18 cellular contexts compared by ENCODE assay signal in genomic region chr9:98804083-98804482, GRCh38. TPM values are rescaled to one million over a fixed set of nuclear protein-coding genes. Genes with fewer than 3 reads are reported as not detected.
A peak's percentile ranks its signal among the peaks of the same experiment; 100 is the strongest.
DNase-seq lines count a peak whose midpoint lies in the region; ATAC-seq, FAIRE-seq and TF ChIP-seq lines count a peak whose summit lies in the region.
"Had no signal": no experiment of that assay in that cellular context is flagged by ENCODE, and none has a peak within 500 bp of the region (broad histone marks: within the 10 kb centered on the region; RNA-seq: fewer than 3 reads in every experiment).

No MANE protein-coding gene starts in this region.

- H3K27ac ChIP-seq in K562 (ENCODE audit: extremely low read depth, low read depth, low read length) = no peak overlapping the region
- H3K27ac ChIP-seq in sigmoid colon = peak overlapping the region; percentile 83 to 90 (median 86)
- H3K27ac ChIP-seq in WERI-Rb-1 = no peak overlapping the region
- H3K27ac ChIP-seq: BLaER1 had no signal

- H3K4me1 ChIP-seq in K562 (replicated peaks in 1 of 2; ENCODE audit: control insufficient read depth in 2 of 2, insufficient read depth in 2 of 2, low read length in 2 of 2) (peaks cover 24 to 34% of the 10 kb centered on the region in 2 experiments), sigmoid colon (peaks cover 0 to 49% (median 38%) of the 10 kb centered on the region in 4 donors)

- H3K27me3 ChIP-seq in K562 (ENCODE audit: control insufficient read depth in 2 of 2, insufficient read depth in 2 of 2, low read length in 2 of 2) (no peaks in the 10 kb centered on the region), sigmoid colon (no peaks in the 10 kb centered on the region), WERI-Rb-1 (ENCODE audit: insufficient read depth, low read depth, severe bottlenecking) (no peaks in the 10 kb centered on the region)

- BruUV-seq in K562 (replicated peaks; lab: Mats Ljungman, UMichigan) = no TSS peak

- H3K4me2 ChIP-seq in K562 (ENCODE audit: insufficient read depth, low read length) = no peak overlapping the region
- H3K4me2 ChIP-seq: BLaER1 had no signal

- FAIRE-seq in K562 (lab: Jason Lieb, UNC) = no peak
- FAIRE-seq: GM12878, H1 had no signal

- H3K4me3 ChIP-seq in LNCaP clone FGC (ENCODE audit: low read depth, low read length) = no peak overlapping the region
- no peak overlapping the region for H3K4me3 ChIP-seq in K562
- H3K4me3 ChIP-seq in sigmoid colon = no peak overlapping the region
- no peak overlapping the region for H3K4me3 ChIP-seq in WERI-Rb-1 (ENCODE audit: low read depth, low read length)
- H3K4me3 ChIP-seq: BLaER1, GM12878 had no signal

- WGBS in K562 (ENCODE audit: insufficient coverage, low coverage, missing lambda C conversion rate) = 18% methylated on average over 2 of the region's 2 CpGs
- 6 to 31% methylated on average over 2 of the region's 2 CpGs for WGBS in sigmoid colon, 2 donors

- CTCF ChIA-PET in K562 (lab: Yijun Ruan, JAX; ENCODE audit: low intra/inter-chr PET ratio) = no interaction called here

- no peak overlapping the region for H3K9ac ChIP-seq in K562 (ENCODE audit: insufficient read depth in 1 of 2, low read depth in 2 of 2, low read length in 2 of 2)
- H3K9ac ChIP-seq: BLaER1 had no signal

- ATAC-seq in K562 = no peak
- ATAC-seq: GM12878 had no signal

- intact Hi-C loops in K562 (cut with micrococcal nuclease) (no loop called here), sigmoid colon (cut with DNase I) (loop anchor here (5.0 to 10.0 kb wide), 2 partner anchors 171 to 338 kb away; no protein-coding TSS in a partner anchor)

- in situ Hi-C loops in K562 (cut with MboI) = no loop called here

- TF ChIP-seq EP300 in K562 (IDR thresholded peaks at IDR 0.05; ENCODE audit: low read length) (no peak), sigmoid colon (IDR thresholded peaks at IDR 0.05) (no peak)

- DNase-seq in NCI-H1694 treated with DMSO at 0.1 percent for 48 hours (lab: John Stamatoyannopoulos, UW) = peak; percentile 34
- DNase-seq in NCI-H1694 (lab: John Stamatoyannopoulos, UW) = no peak
- peak; percentile 72 for DNase-seq in LNCaP clone FGC (ENCODE audit: low read depth)
- no peak for DNase-seq in K562 (ENCODE audit: extremely low read depth in 1 of 4, low spot score in 3 of 4)
- no peak for DNase-seq in sigmoid colon
- DNase-seq in WERI-Rb-1 = no peak
- DNase-seq in NCI-H2107 (lab: John Stamatoyannopoulos, UW) = no peak
- DNase-seq in NCI-H510A treated with DMSO at 0.1 percent for 48 hours (lab: John Stamatoyannopoulos, UW) = no peak
- DNase-seq: 8988T; CD4-positive, alpha-beta memory T cell; DMS53; DND-41; EL; H9 had no signal

- no peaks in the 10 kb centered on the region for H3K9me1 ChIP-seq in K562 (ENCODE audit: control insufficient read depth, insufficient read depth, low read length)

- no peak for TF ChIP-seq RAD21 in K562 (CRISPR knock-in tag; conservative IDR thresholded peaks at IDR 0.05 in 1 of 2, IDR thresholded peaks at IDR 0.05 in 1 of 2)

- POLR2A ChIA-PET in K562 (lab: Yijun Ruan, JAX) = interaction anchor here (1.0 kb wide), 1 partner anchor 15 kb away, joined by 3 read pairs; no protein-coding TSS in a partner anchor

- TF ChIP-seq POLR2A in K562 (conservative IDR thresholded peaks at IDR 0.05) = no peak
- no peak for TF ChIP-seq POLR2A in sigmoid colon (IDR thresholded peaks at IDR 0.05)

- H2AFZ ChIP-seq in K562 (ENCODE audit: low read depth, low read length) = no peak overlapping the region

- H3K79me2 ChIP-seq in K562 (ENCODE audit: control insufficient read depth, insufficient read depth, low read length) = peaks cover 13% of the 10 kb centered on the region

- TF ChIP-seq CTCF in LNCaP clone FGC (IDR thresholded peaks at IDR 0.05; ENCODE audit: control insufficient read depth, extremely low read depth, insufficient read depth) (no peak), K562 (IDR thresholded peaks at IDR 0.05 in 2 of 3, conservative IDR thresholded peaks at IDR 0.05 in 1 of 3; ENCODE audit: insufficient read depth in 2 of 3, low read depth in 1 of 3, low read length in 3 of 3) (no peak), sigmoid colon (IDR thresholded peaks at IDR 0.05) (no peak), WERI-Rb-1 (IDR thresholded peaks at IDR 0.05; ENCODE audit: low read depth, low read length) (no peak)

- H3K36me3 ChIP-seq in K562 (ENCODE audit: control insufficient read depth, insufficient read depth, low read length) (peaks cover 2% of the 10 kb centered on the region; the same call in 1 of the 3 replicates), sigmoid colon (no peaks in the 10 kb centered on the region), WERI-Rb-1 (no peaks in the 10 kb centered on the region)
- H3K36me3 ChIP-seq: BLaER1 had no signal

- no peaks in the 10 kb centered on the region for H4K20me1 ChIP-seq in K562 (replicated peaks; ENCODE audit: control insufficient read depth, insufficient read depth, low read length)

- H3K9me3 ChIP-seq in K562 (replicated peaks; ENCODE audit: control insufficient read depth, insufficient read depth, low read depth, low read length) (no peaks in the 10 kb centered on the region), sigmoid colon (no peaks in the 10 kb centered on the region), WERI-Rb-1 (ENCODE audit: severe bottlenecking) (no peaks in the 10 kb centered on the region)
- H3K9me3 ChIP-seq: BLaER1 had no signal

TF ChIP-seq in K562, 482 proteins besides CTCF, POLR2A, EP300 and RAD21:
- TF ChIP-seq NFIC (IDR thresholded peaks at IDR 0.05) (peak; percentile 63), ZSCAN32 (CRISPR knock-in tag; IDR thresholded peaks at IDR 0.05) (no peak), HNRNPUL1 (IDR thresholded peaks at IDR 0.05; ENCODE audit: low read length) (no peak)
TF ChIP-seq in K562: peak in this region for 1.

RNA-seq across cellular contexts. Expression of gene GALNT12, which starts 3.4 kb away (rescaled TPM):
- 99.2 and 173 TPM in 2 replicates for total RNA-seq in K562 (2011; cell fraction: chromatin; rRNA removed; ENCODE audit: low replicate concordance)
- 75.7 and 81.2 TPM in 2 replicates for total RNA-seq in K562 (2011; cell fraction: nucleolus; rRNA removed)
- 101 and 122 TPM in 2 replicates for total RNA-seq in K562 (2011; cell fraction: nucleoplasm; rRNA removed)
- 36.3 and 39.1 TPM in 2 replicates for total RNA-seq in K562 (2014; rRNA removed)
- total RNA-seq in K562 (2014; rRNA removed; fragmentation: Illumina TruSeq; extraction: Trizol) = 44.2 and 51.1 TPM in 2 replicates
- 43.6 and 46.8 TPM in 2 replicates for total RNA-seq in K562 (2015; rRNA removed; fragmentation: Illumina TruSeq; extraction: Trizol)
- total RNA-seq in K562 (2021) = 38.1 and 39.3 TPM in 2 replicates
- polyA plus RNA-seq in K562 (2011; rRNA removed) = 82.9 and 86.6 TPM in 2 replicates
- 28.4 and 41.1 TPM in 2 replicates for polyA plus RNA-seq in K562 (2011; cell fraction: cytosol; rRNA removed)
- polyA plus RNA-seq in K562 (2011; cell fraction: nucleus; rRNA removed) = 163 and 207 TPM in 2 replicates
- 37.8 and 58.5 TPM in 2 replicates for polyA plus RNA-seq in K562 (2012)
- 42.4 and 45.3 TPM in 2 replicates for polyA plus RNA-seq in K562 (2014; fragmentation: Illumina TruSeq; extraction: Trizol)
- polyA plus RNA-seq in K562 (2014; fragmentation: Nextera tagmentation; extraction: Ambion mirVana) = 10 to 100 TPM; 29.7 to 33.7 TPM
- polyA plus RNA-seq in K562 (2014; rRNA removed) = 45.6 and 49.4 TPM in 2 replicates
- 35.3 and 36.9 TPM in 2 replicates for polyA minus RNA-seq in K562 (2011; rRNA and poly(A)+ RNA removed)
- polyA minus RNA-seq in K562 (2011; cell fraction: cytosol; rRNA and poly(A)+ RNA removed) = 12.0 and 15.8 TPM in 2 replicates
- polyA minus RNA-seq in K562 (2011; cell fraction: nucleus; rRNA and poly(A)+ RNA removed) = 32.7 and 49.1 TPM in 2 replicates
- 10 to 100 TPM; 11.5 to 18.9 (median 15.7) TPM for total RNA-seq in sigmoid colon
- polyA plus RNA-seq in sigmoid colon = 10 to 100 TPM; 23.6 to 34.2 (median 30.5) TPM
- polyA plus RNA-seq: CD14-positive monocyte had no signal

RNA-seq across cellular contexts. Expression of gene ANKS6, which starts 7.7 kb away (rescaled TPM):
- total RNA-seq in K562 (2011; cell fraction: chromatin; rRNA removed; ENCODE audit: low replicate concordance) = 68.9 and 115 TPM in 2 replicates
- total RNA-seq in K562 (2011; cell fraction: nucleolus; rRNA removed) = 69.9 and 73.9 TPM in 2 replicates
- total RNA-seq in K562 (2011; cell fraction: nucleoplasm; rRNA removed) = 65.8 and 76.9 TPM in 2 replicates
- 46.3 and 64.7 TPM in 2 replicates for total RNA-seq in K562 (2014; rRNA removed)
- 25.4 and 28.5 TPM in 2 replicates for total RNA-seq in K562 (2014; rRNA removed; fragmentation: Illumina TruSeq; extraction: Trizol)
- 30.1 and 31.9 TPM in 2 replicates for total RNA-seq in K562 (2015; rRNA removed; fragmentation: Illumina TruSeq; extraction: Trizol)
- 72.2 and 74.5 TPM in 2 replicates for total RNA-seq in K562 (2021)
- 46.5 and 50.7 TPM in 2 replicates for polyA plus RNA-seq in K562 (2011; rRNA removed)
- 43.5 and 86.7 TPM in 2 replicates for polyA plus RNA-seq in K562 (2011; cell fraction: cytosol; rRNA removed)
- polyA plus RNA-seq in K562 (2011; cell fraction: nucleus; rRNA removed) = 120 and 181 TPM in 2 replicates
- 43.7 and 44.2 TPM in 2 replicates for polyA plus RNA-seq in K562 (2012)
- 36.9 and 41.8 TPM in 2 replicates for polyA plus RNA-seq in K562 (2014; fragmentation: Illumina TruSeq; extraction: Trizol)
- polyA plus RNA-seq in K562 (2014; fragmentation: Nextera tagmentation; extraction: Ambion mirVana) = 10 to 100 TPM in 1 of 2 experiments, 1 to 10 TPM in 1; 9.9 to 11.8 TPM
- 68.8 and 74.3 TPM in 2 replicates for polyA plus RNA-seq in K562 (2014; rRNA removed)
- polyA minus RNA-seq in K562 (2011; rRNA and poly(A)+ RNA removed) = 27.0 and 35.5 TPM in 2 replicates
- 29.9 and 31.2 TPM in 2 replicates for polyA minus RNA-seq in K562 (2011; cell fraction: cytosol; rRNA and poly(A)+ RNA removed)
- 31.0 and 35.3 TPM in 2 replicates for polyA minus RNA-seq in K562 (2011; cell fraction: nucleus; rRNA and poly(A)+ RNA removed)
- 10 to 100 TPM; 10.2 to 22.8 (median 16.4) TPM for total RNA-seq in sigmoid colon
- polyA plus RNA-seq in sigmoid colon = 10 to 100 TPM in 1 of 3 donors, 1 to 10 TPM in 2; 5.4 to 14.4 (median 6.0) TPM

Comparison
In these comparisons a context has a peak if more than half of its experiments do, and no peak if none do; other contexts are left out.
1. DNase-seq: peak in NCI-H1694 treated with DMSO at 0.1 percent for 48 hours (single experiment) and LNCaP clone FGC (single experiment); none in NCI-H1694 (single experiment), K562 (0 of 4), sigmoid colon (single experiment), WERI-Rb-1 (single experiment), NCI-H2107 (single experiment) and NCI-H510A treated with DMSO at 0.1 percent for 48 hours (single experiment).
2. H3K27ac ChIP-seq: peak in sigmoid colon (4 of 4); none in K562 (single experiment) and WERI-Rb-1 (single experiment).